In the genomic region with DNA sequence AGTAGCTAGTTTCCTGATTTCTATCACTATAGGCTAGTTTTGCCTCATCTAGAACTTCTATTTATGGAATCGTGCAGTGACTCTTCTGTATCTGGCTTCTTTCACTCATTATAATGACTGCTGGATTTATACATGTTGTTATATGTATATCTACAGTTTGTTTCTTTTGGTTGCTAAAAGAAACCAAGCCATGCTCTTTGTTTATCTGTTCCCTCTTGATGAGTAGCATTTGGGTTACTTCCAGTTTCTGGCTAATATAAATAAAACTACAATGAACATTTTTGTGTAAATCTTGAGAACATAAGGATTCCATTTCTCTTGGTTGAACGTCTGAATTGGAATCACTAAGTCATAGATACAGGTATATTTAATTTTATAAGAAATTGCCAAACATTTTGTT, we compare ENCODE assay signal across 24 cellular contexts.
DNase-seq lines count a peak whose midpoint lies in the region; ATAC-seq and TF ChIP-seq lines count a peak whose summit lies in the region.
"Had no signal": no experiment of that assay in that cellular context is flagged by ENCODE, and none has a peak within 500 bp of the region (broad histone marks: within the 10 kb centered on the region; RNA-seq: fewer than 3 reads in every experiment).

No MANE protein-coding gene starts in this region.

- H3K27me3 ChIP-seq in GM23338 (ENCODE audit: insufficient read depth) = no peaks in the 10 kb centered on the region
- H3K27me3 ChIP-seq: BLaER1 treated with 17β-estradiol and CSF1 and Interleukin-3, amounts not matched to agents 10 nM and 100 nM; Peyer's patch had no signal

- H3K9me2 ChIP-seq in GM23338 (ENCODE audit: insufficient read depth) = no peaks in the 10 kb centered on the region

- H3F3A ChIP-seq in GM23338 (replicated peaks; ENCODE audit: low read depth) = no peaks in the 10 kb centered on the region

- H3K4me3 ChIP-seq in choroid plexus epithelial cell (ENCODE audit: low read depth, low read length) (no peak overlapping the region), GM23338 (no peak overlapping the region)
- H3K4me3 ChIP-seq: BLaER1 treated with 17β-estradiol and CSF1 and Interleukin-3, amounts not matched to agents 10 nM and 100 nM; GM12878; Peyer's patch had no signal

- H3K4me3 Mint-ChIP-seq in IgD-negative memory B cell (no peak overlapping the region), memory B cell (peak overlapping the region; percentile 11), mesothelial cell of epicardium (no peak overlapping the region), GM23338 (no peak overlapping the region)
- H3K4me3 Mint-ChIP-seq: CD4-positive, alpha-beta memory T cell had no signal

- no peak overlapping the region for H3K27ac ChIP-seq in GM23338 (ENCODE audit: low read depth)
- H3K27ac ChIP-seq: BLaER1 treated with 17β-estradiol and CSF1 and Interleukin-3, amounts not matched to agents 10 nM and 100 nM; KMS-11; Peyer's patch had no signal

- H4K20me1 ChIP-seq in GM23338 (replicated peaks; ENCODE audit: insufficient read depth) = no peaks in the 10 kb centered on the region
- H4K20me1 ChIP-seq: BLaER1 treated with 17β-estradiol and CSF1 and Interleukin-3, amounts not matched to agents 10 nM and 100 nM had no signal

- ATAC-seq in memory B cell (ENCODE audit: low read depth) (peak; percentile 29), HG03378 (IDR thresholded peaks at IDR 0.05; ENCODE audit: unreplicated experiment) (no peak), GM23338 (no peak)
- ATAC-seq: GM12878, SK-N-SH treated with all-trans-retinoic acid at 6 μM for 48 hours had no signal

- H3K4me1 ChIP-seq in GM23338 (ENCODE audit: insufficient read depth) = no peaks in the 10 kb centered on the region
- H3K4me1 ChIP-seq: BLaER1 treated with 17β-estradiol and CSF1 and Interleukin-3, amounts not matched to agents 10 nM and 100 nM; Caco-2; Peyer's patch had no signal

- H3K27me3 Mint-ChIP-seq in IgD-negative memory B cell (no peaks in the 10 kb centered on the region), memory B cell (no peaks in the 10 kb centered on the region), mesothelial cell of epicardium (ENCODE audit: low read depth) (no peaks in the 10 kb centered on the region), GM23338 (ENCODE audit: insufficient read depth, low read depth, poor library complexity) (no peaks in the 10 kb centered on the region)
- H3K27me3 Mint-ChIP-seq: CD4-positive, alpha-beta memory T cell had no signal

- peaks cover 10 to 21% (median 10%) of the 10 kb centered on the region in 3 donors for H3K9me3 Mint-ChIP-seq in IgD-negative memory B cell
- peaks cover 15% of the 10 kb centered on the region for H3K9me3 Mint-ChIP-seq in memory B cell
- H3K9me3 Mint-ChIP-seq in mesothelial cell of epicardium = peaks cover 39% of the 10 kb centered on the region
- peaks cover 10% of the 10 kb centered on the region for H3K9me3 Mint-ChIP-seq in GM23338

- H3K36me3 Mint-ChIP-seq in IgD-negative memory B cell (peaks cover 3% of the 10 kb centered on the region), memory B cell (peaks cover 41% of the 10 kb centered on the region), mesothelial cell of epicardium (peaks cover 11% of the 10 kb centered on the region), GM23338 (ENCODE audit: low read depth) (no peaks in the 10 kb centered on the region)
- H3K36me3 Mint-ChIP-seq: CD4-positive, alpha-beta memory T cell had no signal

- H3K36me3 ChIP-seq in GM23338 (ENCODE audit: insufficient read depth) = no peaks in the 10 kb centered on the region
- H3K36me3 ChIP-seq: BLaER1 treated with 17β-estradiol and CSF1 and Interleukin-3, amounts not matched to agents 10 nM and 100 nM; Peyer's patch had no signal

- DNase-seq in choroid plexus epithelial cell (ENCODE audit: low read depth) (peak; percentile 27), memory B cell (ENCODE audit: low spot score in 2 of 2) (no peak), mesothelial cell of epicardium (ENCODE audit: low spot score in 2 of 2, unreplicated experiment in 2 of 2) (no peak), GM23338 (ENCODE audit: low spot score) (no peak)
- DNase-seq in stimulated activated CD4-positive, alpha-beta T cell treated with anti-CD3 and anti-CD28 coated beads, Interleukin-4, amount 100 ng/mL, for 24 hours = no peak
- DNase-seq: ACHN; Caco-2; CD4-positive, alpha-beta memory T cell; DMS 273 treated with DMSO at 0.1 percent for 48 hours; DMS79 treated with DMSO at 0.1 percent for 48 hours; H7; NCI-H1105; NCI-H1694; NCI-H2107; NCI-H510A; NCI-H774; NK-92 treated with Interleukin-12 subunit alpha and Interleukin-12 subunit beta, amount 100 ng/mL, for 24 hours; Peyer's patch had no signal

- TF ChIP-seq CTCF in choroid plexus epithelial cell (conservative IDR thresholded peaks at IDR 0.05; ENCODE audit: low read depth, low read length) = no peak
- TF ChIP-seq CTCF in mesothelial cell of epicardium (IDR thresholded peaks at IDR 0.05; ENCODE audit: unreplicated experiment) = no peak
- TF ChIP-seq CTCF in GM23338 (conservative IDR thresholded peaks at IDR 0.05; ENCODE audit: low read depth in 2 of 2) = no peak

- H3K79me2 ChIP-seq in GM23338 (replicated peaks; ENCODE audit: insufficient read depth) = no peaks in the 10 kb centered on the region

- H3K27ac Mint-ChIP-seq in IgD-negative memory B cell = peak overlapping the region; percentile 20 to 82 (median 68)
- peak overlapping the region; percentile 79 for H3K27ac Mint-ChIP-seq in memory B cell
- H3K27ac Mint-ChIP-seq in mesothelial cell of epicardium = no peak overlapping the region
- H3K27ac Mint-ChIP-seq in GM23338 = no peak overlapping the region
- H3K27ac Mint-ChIP-seq: CD4-positive, alpha-beta memory T cell had no signal

- H3K4me2 ChIP-seq in GM23338 = no peak overlapping the region
- H3K4me2 ChIP-seq: BLaER1 treated with 17β-estradiol and CSF1 and Interleukin-3, amounts not matched to agents 10 nM and 100 nM; KMS-11 had no signal

- H2AFZ ChIP-seq in GM23338 = no peak overlapping the region

- H3K4me1 Mint-ChIP-seq in IgD-negative memory B cell = peaks cover 18 to 60% (median 34%) of the 10 kb centered on the region in 3 donors
- H3K4me1 Mint-ChIP-seq in memory B cell = peaks cover 43% of the 10 kb centered on the region
- H3K4me1 Mint-ChIP-seq in mesothelial cell of epicardium = peaks cover 2% of the 10 kb centered on the region
- H3K4me1 Mint-ChIP-seq in GM23338 = peaks cover 2% of the 10 kb centered on the region
- H3K4me1 Mint-ChIP-seq: CD4-positive, alpha-beta memory T cell had no signal

TF ChIP-seq in GM23338, 12 proteins besides CTCF, POLR2A, EP300 and RAD21 (continues in another document):
- TF ChIP-seq STAT1 (IDR thresholded peaks at IDR 0.05; ENCODE audit: unreplicated experiment) (no peak), ZNF331 (CRISPR knock-in tag; IDR thresholded peaks at IDR 0.05; ENCODE audit: low read depth) (no peak), CREB1 (CRISPR knock-in tag; IDR thresholded peaks at IDR 0.05; ENCODE audit: low read depth) (no peak), NANOG (IDR thresholded peaks at IDR 0.05; ENCODE audit: borderline replicate concordance) (no peak), POLR2AphosphoS5 (IDR thresholded peaks at IDR 0.05; ENCODE audit: low read depth) (no peak)
- TF ChIP-seq, protein P1, sequence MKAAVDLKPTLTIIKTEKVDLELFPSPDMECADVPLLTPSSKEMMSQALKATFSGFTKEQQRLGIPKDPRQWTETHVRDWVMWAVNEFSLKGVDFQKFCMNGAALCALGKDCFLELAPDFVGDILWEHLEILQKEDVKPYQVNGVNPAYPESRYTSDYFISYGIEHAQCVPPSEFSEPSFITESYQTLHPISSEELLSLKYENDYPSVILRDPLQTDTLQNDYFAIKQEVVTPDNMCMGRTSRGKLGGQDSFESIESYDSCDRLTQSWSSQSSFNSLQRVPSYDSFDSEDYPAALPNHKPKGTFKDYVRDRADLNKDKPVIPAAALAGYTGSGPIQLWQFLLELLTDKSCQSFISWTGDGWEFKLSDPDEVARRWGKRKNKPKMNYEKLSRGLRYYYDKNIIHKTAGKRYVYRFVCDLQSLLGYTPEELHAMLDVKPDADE (IDR thresholded peaks at IDR 0.05) = no peak

Comparison
In these comparisons a context has a peak if more than half of its experiments do, and no peak if none do; other contexts are left out.
1. H3K27ac Mint-ChIP-seq: peak in IgD-negative memory B cell (3 of 3) and memory B cell (single experiment); none in mesothelial cell of epicardium (single experiment) and GM23338 (single experiment).